Comparison of ENCODE assay signal across 1 cellular context in genomic region chr1:39637301-39637700, GRCh38.
TF ChIP-seq lines count a peak whose summit lies in the region.

No MANE protein-coding gene starts in this region.

TF ChIP-seq in SK-N-SH treated with all-trans-retinoic acid at 6 μM for 48 hours, 23 proteins besides CTCF, POLR2A, EP300 and RAD21:
- TF ChIP-seq PATZ1 (CRISPR knock-in tag; IDR thresholded peaks at IDR 0.05; ENCODE audit: borderline replicate concordance) (no peak), CSDC2 (CRISPR knock-in tag; IDR thresholded peaks at IDR 0.05) (no peak), TCF4 (CRISPR knock-in tag; IDR thresholded peaks at IDR 0.05; ENCODE audit: borderline replicate concordance) (peak; percentile 42; the same call in 1 of the 2 replicates)
TF ChIP-seq in SK-N-SH treated with all-trans-retinoic acid at 6 μM for 48 hours: peak in this region for 1.
